12 cellular contexts compared by ENCODE assay signal in genomic region chr2:168090366-168091019, GRCh38.
A peak's percentile ranks its signal among the peaks of the same experiment; 100 is the strongest.
DNase-seq lines count a peak whose midpoint lies in the region; ATAC-seq and TF ChIP-seq lines count a peak whose summit lies in the region.
"Had no signal": no experiment of that assay in that cellular context is flagged by ENCODE, and none has a peak within 500 bp of the region (broad histone marks: within the 10 kb centered on the region; RNA-seq: fewer than 3 reads in every experiment).

No MANE protein-coding gene starts in this region.

- H3K79me2 ChIP-seq in OCI-LY7 (ENCODE audit: insufficient read depth, low read depth, low read length) = no peaks in the 10 kb centered on the region

- H4K20me1 ChIP-seq in OCI-LY7 (ENCODE audit: insufficient read depth, low read length) = no peaks in the 10 kb centered on the region

- no peak for TF ChIP-seq POLR2A in suprapubic skin (IDR thresholded peaks at IDR 0.05)

- no peak for TF ChIP-seq EP300 in suprapubic skin (IDR thresholded peaks at IDR 0.05)

- ATAC-seq in GM18861 (IDR thresholded peaks at IDR 0.05; ENCODE audit: unreplicated experiment) (peak; percentile 86), GM21447 (IDR thresholded peaks at IDR 0.05; ENCODE audit: unreplicated experiment) (peak; percentile 88), HG03066 (IDR thresholded peaks at IDR 0.05; ENCODE audit: low read depth, unreplicated experiment) (peak; percentile 81)
- ATAC-seq: stimulated activated naive CD8-positive, alpha-beta T cell treated with anti-CD3 and anti-CD28 coated beads, Interleukin-15, amount 100 ng/mL, for 72 hours had no signal

- peaks cover 11% of the 10 kb centered on the region for H3K4me1 ChIP-seq in OCI-LY7 (ENCODE audit: insufficient read depth, low read length, poor library complexity, severe bottlenecking)
- H3K4me1 ChIP-seq in suprapubic skin = peaks cover 10% of the 10 kb centered on the region
- H3K4me1 ChIP-seq: SJSA1 had no signal

- 81% methylated on average over 8 of the region's 8 CpGs for WGBS in suprapubic skin

- no peaks in the 10 kb centered on the region for H3K9me2 ChIP-seq in OCI-LY7 (ENCODE audit: insufficient read depth, low read length)

- peaks cover 13% of the 10 kb centered on the region for H3K4me1 Mint-ChIP-seq in glutamatergic neuron (ENCODE audit: low read depth, unreplicated experiment)

- no peak overlapping the region for H3K4me3 Mint-ChIP-seq in glutamatergic neuron (ENCODE audit: unreplicated experiment)
- H3K4me3 Mint-ChIP-seq: activated CD4-positive, alpha-beta T cell treated with anti-CD3 and anti-CD28 coated beads, Interleukin-2, amount 10 ng/mL, durations not matched to agents 7 days and 5 days; stimulated activated naive CD8-positive, alpha-beta T cell treated with anti-CD3 and anti-CD28 coated beads, Interleukin-15, amount 100 ng/mL, for 72 hours had no signal

- no peaks in the 10 kb centered on the region for H3K27me3 ChIP-seq in suprapubic skin
- H3K27me3 ChIP-seq: SJSA1 had no signal

- POLR2A ChIA-PET in OCI-LY7 (lab: Charles Lee) = no interaction called here

- no TSS peak for BruUV-seq in OCI-LY7 (replicated peaks; lab: Mats Ljungman, UMichigan)

- H3K9me3 Mint-ChIP-seq in glutamatergic neuron (ENCODE audit: unreplicated experiment) = no peaks in the 10 kb centered on the region
- H3K9me3 Mint-ChIP-seq: stimulated activated naive CD8-positive, alpha-beta T cell treated with anti-CD3 and anti-CD28 coated beads, Interleukin-15, amount 100 ng/mL, for 72 hours had no signal

- no peaks in the 10 kb centered on the region for H3K27me3 Mint-ChIP-seq in glutamatergic neuron (ENCODE audit: unreplicated experiment)
- H3K27me3 Mint-ChIP-seq: activated CD4-positive, alpha-beta T cell treated with anti-CD3 and anti-CD28 coated beads, Interleukin-2, amount 10 ng/mL, durations not matched to agents 7 days and 5 days; stimulated activated naive CD8-positive, alpha-beta T cell treated with anti-CD3 and anti-CD28 coated beads, Interleukin-15, amount 100 ng/mL, for 72 hours had no signal

- no peak overlapping the region for H2AFZ ChIP-seq in OCI-LY7 (ENCODE audit: low read length)

- H3K27ac ChIP-seq in OCI-LY7 (ENCODE audit: low read depth, low read length, poor library complexity, severe bottlenecking) = no peak overlapping the region
- no peak overlapping the region for H3K27ac ChIP-seq in suprapubic skin
- H3K27ac ChIP-seq: SJSA1 had no signal

- H3K4me3 ChIP-seq in OCI-LY7 (ENCODE audit: low read depth, low read length, poor library complexity, severe bottlenecking) (no peak overlapping the region), suprapubic skin (no peak overlapping the region)
- H3K4me3 ChIP-seq: SJSA1 had no signal

- no peaks in the 10 kb centered on the region for H3K36me3 Mint-ChIP-seq in glutamatergic neuron (ENCODE audit: unreplicated experiment)

- intact Hi-C loops in OCI-LY7 (cut with micrococcal nuclease; ENCODE audit: unreplicated experiment) = no loop called here

- TF ChIP-seq CTCF in OCI-LY7 (conservative IDR thresholded peaks at IDR 0.05; ENCODE audit: low read length) = no peak
- no peak for TF ChIP-seq CTCF in suprapubic skin (IDR thresholded peaks at IDR 0.05)
- TF ChIP-seq CTCF in glutamatergic neuron (IDR thresholded peaks at IDR 0.05; ENCODE audit: partially characterized antibody, unreplicated experiment) = no peak

- CTCF ChIA-PET in OCI-LY7 (lab: Charles Lee; ENCODE audit: unreplicated experiment) = no interaction called here

- no peak overlapping the region for H3K4me2 ChIP-seq in OCI-LY7 (ENCODE audit: low read length)

- H3K27ac Mint-ChIP-seq in glutamatergic neuron (ENCODE audit: unreplicated experiment) = no peak overlapping the region
- H3K27ac Mint-ChIP-seq: activated CD4-positive, alpha-beta T cell treated with anti-CD3 and anti-CD28 coated beads, Interleukin-2, amount 10 ng/mL, durations not matched to agents 7 days and 5 days; stimulated activated naive CD8-positive, alpha-beta T cell treated with anti-CD3 and anti-CD28 coated beads, Interleukin-15, amount 100 ng/mL, for 72 hours had no signal

- no peaks in the 10 kb centered on the region for H3K9me3 ChIP-seq in OCI-LY7 (ENCODE audit: low read length)
- H3K9me3 ChIP-seq in suprapubic skin = no peaks in the 10 kb centered on the region
- H3K9me3 ChIP-seq: SJSA1 had no signal

- DNase-seq in OCI-LY7 (ENCODE audit: low spot score) = peak; percentile 5
- no peak for DNase-seq in NCI-H2196 (lab: John Stamatoyannopoulos, UW; ENCODE audit: unreplicated experiment)
- no peak for DNase-seq in suprapubic skin (ENCODE audit: low spot score in 2 of 2)
- DNase-seq in stimulated activated CD4-positive, alpha-beta T cell treated with anti-CD3 and anti-CD28 coated beads, Interleukin-4, amount 100 ng/mL, for 1 hour = no peak
- no peak for DNase-seq in glutamatergic neuron
- DNase-seq: activated CD4-positive, alpha-beta T cell treated with anti-CD3 and anti-CD28 coated beads, Interleukin-2, amount 10 ng/mL, durations not matched to agents 7 days and 5 days; NCI-H2107; stimulated activated naive CD8-positive, alpha-beta T cell treated with anti-CD3 and anti-CD28 coated beads, Interleukin-15, amount 100 ng/mL, for 72 hours had no signal

- H3K36me3 ChIP-seq in OCI-LY7 (ENCODE audit: insufficient read depth, low read length) (no peaks in the 10 kb centered on the region), suprapubic skin (no peaks in the 10 kb centered on the region)
- H3K36me3 ChIP-seq: SJSA1 had no signal
